ENCODE assay signal across 24 cellular contexts in genomic region chr1:151610142-151610541, GRCh38.
"Had no signal": no experiment of that assay in that cellular context is flagged by ENCODE, and none has a peak within 500 bp of the region (broad histone marks: within the 10 kb centered on the region; RNA-seq: fewer than 3 reads in every experiment).

No MANE protein-coding gene starts in this region.

- H3K9me3 ChIP-seq: left ventricle myocardium inferior, ovary, right atrium auricular region, stomach, testis, thyroid gland, transverse colon, upper lobe of left lung, vagina had no signal

- ATAC-seq: natural killer cell; sciatic nerve; stimulated activated naive B cell treated with anti-CD40 and anti-IgM and Interleukin-4, amounts not matched to agents 10 μg/mL and 1 μg/mL and 100 μg/mL, for 72 hours; stimulated activated naive CD8-positive, alpha-beta T cell treated with anti-CD3 and anti-CD28 coated beads, Interleukin-15, Interleukin-2, amounts not matched to agents 100 U/mL and 50 U/mL, for 24 hours had no signal

- H3K4me1 ChIP-seq: neural progenitor cell had no signal

- H3K9ac ChIP-seq: neural progenitor cell had no signal

- H3K36me3 ChIP-seq: left ventricle myocardium inferior, neural progenitor cell, ovary, right atrium auricular region, stomach, thyroid gland, transverse colon, upper lobe of left lung, vagina had no signal

- H3K27ac ChIP-seq: left ventricle myocardium inferior, neural progenitor cell, ovary, thyroid gland had no signal

- H3K27me3 ChIP-seq: neural progenitor cell, ovary, right atrium auricular region, stomach, testis, thyroid gland, transverse colon, upper lobe of left lung, vagina had no signal

- H2AFZ ChIP-seq: neural progenitor cell had no signal

- DNase-seq: islet precursor cell; left ventricle myocardium inferior; mesendoderm; naive B cell; natural killer cell; nephron progenitor cell; ovary; stimulated activated CD4-positive, alpha-beta T cell treated with anti-CD3 and anti-CD28 coated beads, Interleukin-12 subunit alpha, Interleukin-12 subunit beta, amount 100 ng/mL, for 4 hours; stimulated activated CD4-positive, alpha-beta T cell treated with anti-CD3 and anti-CD28 coated beads, Interleukin-15, amount 100 ng/mL, for 24 hours; stimulated activated CD4-positive, alpha-beta T cell treated with anti-CD3 and anti-CD28 coated beads, Interleukin-2, amount 100 ng/mL, for 24 hours; stimulated activated CD4-positive, alpha-beta T cell treated with anti-CD3 and anti-CD28 coated beads, Interleukin-4, amount 100 ng/mL, for 1 hour; stimulated activated naive B cell treated with anti-CD40 and anti-IgM and Interleukin-4, amounts not matched to agents 10 μg/mL and 1 μg/mL and 100 μg/mL, for 72 hours; stimulated activated naive CD8-positive, alpha-beta T cell treated with anti-CD3 and anti-CD28 coated beads, Interleukin-15, Interleukin-2, amounts not matched to agents 100 U/mL and 50 U/mL, for 24 hours; stomach; testis; thyroid gland; transverse colon; upper lobe of left lung had no signal

- H3K4me3 ChIP-seq: left ventricle myocardium inferior, lung, neural progenitor cell, ovary, right atrium auricular region, skin epidermis, stomach, testis, thyroid gland, transverse colon, upper lobe of left lung, vagina had no signal

- H3K4me2 ChIP-seq: neural progenitor cell had no signal
